ENCODE assay signal across 8 cellular contexts in the genomic region with DNA sequence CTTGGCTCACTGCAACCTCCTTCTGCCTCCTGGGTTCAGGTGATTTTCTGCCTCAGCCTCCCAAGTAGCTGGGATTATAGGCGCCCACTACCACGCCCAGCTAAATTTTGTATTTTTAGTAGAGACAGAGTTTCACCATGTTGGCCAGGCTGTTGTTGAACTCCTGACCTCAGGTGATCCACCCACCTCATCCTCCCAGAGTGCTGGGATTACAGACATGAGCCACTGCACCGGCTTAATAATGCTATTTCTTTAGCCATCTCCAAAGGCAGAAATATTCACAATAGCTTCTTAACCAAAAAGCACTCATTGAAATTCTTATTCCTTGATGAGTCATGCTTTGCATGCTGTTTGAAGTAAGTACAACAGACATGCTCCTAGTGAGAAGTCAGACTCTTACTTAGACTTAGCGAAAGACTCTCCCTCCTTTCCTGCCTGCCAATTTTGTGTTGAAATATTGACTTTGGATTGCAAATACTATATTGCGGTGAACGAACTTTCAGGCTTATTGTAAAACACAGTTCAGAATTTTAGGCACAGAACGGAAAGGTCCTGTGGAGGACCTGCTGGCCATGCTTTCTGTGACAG. TPM values are rescaled to one million over a fixed set of nuclear protein-coding genes. Genes with fewer than 3 reads are reported as not detected.
DNase-seq lines count a peak whose midpoint lies in the region; ATAC-seq and TF ChIP-seq lines count a peak whose summit lies in the region.

No MANE protein-coding gene starts in this region.

- H3K4me1 ChIP-seq in gastroesophageal sphincter: peaks cover 24 to 84% (median 28%) of the 10 kb centered on the region in 3 donors
- peaks cover 61 to 81% (median 71%) of the 10 kb centered on the region in 4 donors for H3K4me1 ChIP-seq in transverse colon
- H3K4me1 ChIP-seq in right cardiac atrium (ENCODE audit: control insufficient read depth, insufficient read depth, low read length): peaks cover 6% of the 10 kb centered on the region

- CTCF ChIA-PET in activated naive CD4-positive, alpha-beta T cell treated with anti-CD3 and anti-CD28 coated beads, Interleukin-2, amount 10 ng/mL, durations not matched to agents 7 days and 5 days (lab: Charles Lee): interaction anchor here (0.6 to 2.7 kb wide), 10 partner anchors 12 to 175 kb away, joined by 3 to 12 read pairs (median 3); a partner anchor contains a TSS

- H3K27me3 ChIP-seq in gastroesophageal sphincter (no peaks in the 10 kb centered on the region), transverse colon (no peaks in the 10 kb centered on the region), right cardiac atrium (ENCODE audit: control insufficient read depth, insufficient read depth) (no peaks in the 10 kb centered on the region)

- in situ Hi-C loops in transverse colon (cut with MboI; ENCODE audit: low pct_ligation_motif_present in 1 of 4, low pct_unique_long_range_greater_than_20kb in 1 of 4, low sequenced_read_pairs in 3 of 4) (no loop called here), GM13977 (cut with MboI; ENCODE audit: low pct_unique_long_range_greater_than_20kb, low sequenced_read_pairs, unreplicated experiment) (no loop called here)

- TF ChIP-seq CTCF in gastroesophageal sphincter (IDR thresholded peaks at IDR 0.05) (no peak), transverse colon (IDR thresholded peaks at IDR 0.05) (no peak), GM13977 (IDR thresholded peaks at IDR 0.05; ENCODE audit: extremely low read depth, insufficient read depth, missing control alignments) (no peak)

- TF ChIP-seq EP300 in gastroesophageal sphincter (IDR thresholded peaks at IDR 0.05) (no peak), transverse colon (IDR thresholded peaks at IDR 0.05; ENCODE audit: low read depth) (no peak)

- peak overlapping the region; percentile 6 to 63 (median 36) for H3K27ac ChIP-seq in gastroesophageal sphincter
- H3K27ac ChIP-seq in transverse colon: peak overlapping the region; percentile 16 to 96 (median 37)
- no peak overlapping the region for H3K27ac ChIP-seq in right cardiac atrium (ENCODE audit: low read length)

- H3K27me3 Mint-ChIP-seq in activated naive CD4-positive, alpha-beta T cell treated with anti-CD3 and anti-CD28 coated beads, Interleukin-2, amount 10 ng/mL, durations not matched to agents 7 days and 5 days: no peaks in the 10 kb centered on the region
- no peaks in the 10 kb centered on the region for H3K27me3 Mint-ChIP-seq in T-helper 17 cell

- no peak for DNase-seq in activated naive CD4-positive, alpha-beta T cell treated with anti-CD3 and anti-CD28 coated beads, Interleukin-2, amount 10 ng/mL, durations not matched to agents 7 days and 5 days
- DNase-seq in activated naive CD4-positive, alpha-beta T cell (lab: John Stamatoyannopoulos, UW): no peak
- DNase-seq in T-helper 17 cell (no peak), transverse colon (no peak), activated gamma-delta T cell treated with Interleukin-2 at 50 U/mL for 16 hours (no peak), GM13977 (ENCODE audit: low spot score) (no peak), right cardiac atrium (no peak)

- intact Hi-C loops in transverse colon (cut with DNase I; ENCODE audit: low total_unique reads) (loop anchor here (5.0 kb wide), 1 partner anchor 137 kb away; a partner anchor contains a TSS), right cardiac atrium (cut with DNase I) (loop anchor here in 1 of 4 donors (10.0 kb wide), 1 partner anchor 139 kb away; a partner anchor contains a TSS)

- no peaks in the 10 kb centered on the region for H3K36me3 ChIP-seq in gastroesophageal sphincter
- H3K36me3 ChIP-seq in transverse colon: no peaks in the 10 kb centered on the region

- H3K27ac Mint-ChIP-seq in activated naive CD4-positive, alpha-beta T cell treated with anti-CD3 and anti-CD28 coated beads, Interleukin-2, amount 10 ng/mL, durations not matched to agents 7 days and 5 days: peak overlapping the region; percentile 47
- H3K27ac Mint-ChIP-seq in T-helper 17 cell: peak overlapping the region; percentile 95

- H3K4me1 Mint-ChIP-seq in activated naive CD4-positive, alpha-beta T cell treated with anti-CD3 and anti-CD28 coated beads, Interleukin-2, amount 10 ng/mL, durations not matched to agents 7 days and 5 days: peaks cover 71% of the 10 kb centered on the region
- peaks cover 63% of the 10 kb centered on the region for H3K4me1 Mint-ChIP-seq in T-helper 17 cell

- 25 to 47% methylated on average over 5 to 7 of the region's 7 CpGs for WGBS in gastroesophageal sphincter (ENCODE audit: low coverage in 1 of 2), 2 donors
- WGBS in transverse colon (ENCODE audit: low coverage in 1 of 2), 2 donors: 20 to 29% methylated on average over 7 of the region's 7 CpGs
- WGBS in right cardiac atrium: 61% methylated on average over 7 of the region's 7 CpGs

- no peak for TF ChIP-seq POLR2A in gastroesophageal sphincter (IDR thresholded peaks at IDR 0.05)
- no peak for TF ChIP-seq POLR2A in transverse colon (IDR thresholded peaks at IDR 0.05)

- H3K9me3 ChIP-seq in T-helper 17 cell (ENCODE audit: control insufficient read depth, low read length, poor library complexity, severe bottlenecking) (no peaks in the 10 kb centered on the region), gastroesophageal sphincter (no peaks in the 10 kb centered on the region), transverse colon (no peaks in the 10 kb centered on the region), right cardiac atrium (ENCODE audit: control insufficient read depth, low read length) (no peaks in the 10 kb centered on the region)

- H3K36me3 Mint-ChIP-seq in activated naive CD4-positive, alpha-beta T cell treated with anti-CD3 and anti-CD28 coated beads, Interleukin-2, amount 10 ng/mL, durations not matched to agents 7 days and 5 days: peaks cover 63% of the 10 kb centered on the region
- peaks cover 6% of the 10 kb centered on the region for H3K36me3 Mint-ChIP-seq in T-helper 17 cell (ENCODE audit: low read depth)

- peak overlapping the region; percentile 94 for H3K4me3 Mint-ChIP-seq in activated naive CD4-positive, alpha-beta T cell treated with anti-CD3 and anti-CD28 coated beads, Interleukin-2, amount 10 ng/mL, durations not matched to agents 7 days and 5 days
- peak overlapping the region; percentile 82 for H3K4me3 Mint-ChIP-seq in T-helper 17 cell

- H3K4me3 ChIP-seq in gastroesophageal sphincter (peak overlapping the region in 1 of 2 donors; percentile 14), transverse colon (peak overlapping the region in 1 of 4 donors; percentile 17), right cardiac atrium (ENCODE audit: low read length) (no peak overlapping the region)

- no peaks in the 10 kb centered on the region for H3K9me3 Mint-ChIP-seq in activated naive CD4-positive, alpha-beta T cell treated with anti-CD3 and anti-CD28 coated beads, Interleukin-2, amount 10 ng/mL, durations not matched to agents 7 days and 5 days

- ATAC-seq in T-helper 17 cell (no peak), gastroesophageal sphincter (no peak), right cardiac atrium (no peak)

RNA-seq across cellular contexts. Expression of a gene that starts 4.4 kb away (rescaled TPM):
- 100 to 1,000 TPM; 229 to 267 TPM for total RNA-seq in T-helper 17 cell
- total RNA-seq in gastroesophageal sphincter: 100 to 1,000 TPM; 181 to 266 (median 200) TPM
- 100 to 1,000 TPM in 2 of 4 donors, 10 to 100 TPM in 2; 68.8 to 143 (median 114) TPM for total RNA-seq in transverse colon
- 100 to 1,000 TPM; 120 to 168 (median 137) TPM for total RNA-seq in right cardiac atrium
- polyA plus RNA-seq in right cardiac atrium: 42.3 TPM
